7 cellular contexts compared by ENCODE assay signal in the genomic region with DNA sequence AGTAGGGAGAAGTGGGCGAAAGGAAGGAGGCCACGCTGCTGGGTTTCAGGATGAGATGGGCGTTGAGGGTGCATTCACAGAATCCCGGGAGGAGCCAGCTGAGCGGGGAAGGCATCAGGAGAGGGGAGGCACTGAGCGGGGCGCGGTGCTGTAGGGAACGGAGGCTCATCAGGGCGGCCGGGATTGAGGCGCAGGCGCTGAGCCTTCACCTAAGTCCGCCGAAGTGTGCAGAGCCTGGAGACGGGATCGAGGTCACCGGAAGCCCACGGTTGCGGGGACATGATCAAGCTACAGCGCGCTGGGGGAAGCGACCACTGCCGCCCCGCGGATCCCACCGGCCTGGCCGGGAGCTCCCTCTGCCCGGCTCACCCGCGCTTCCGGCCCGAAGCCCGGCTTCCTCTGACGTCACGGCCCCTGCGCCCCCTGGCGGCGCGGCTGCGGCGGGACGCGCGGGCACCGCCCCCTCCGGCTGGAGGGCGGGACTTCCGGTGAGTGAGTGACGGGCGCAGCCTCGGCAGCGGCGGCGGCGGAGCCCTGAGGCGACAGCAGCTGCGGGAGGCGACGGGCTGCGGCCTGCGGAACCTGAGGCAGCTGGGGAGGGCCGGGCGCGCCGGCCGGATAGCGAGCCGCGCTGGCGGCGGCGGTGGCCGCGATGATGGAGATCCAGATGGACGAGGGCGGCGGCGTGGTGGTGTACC. TPM values are rescaled to one million over a fixed set of nuclear protein-coding genes. Genes with fewer than 3 reads are reported as not detected.
DNase-seq lines count a peak whose midpoint lies in the region; ATAC-seq lines count a peak whose summit lies in the region.

Gene MAPK8IP3 (plus strand): TSS at position 508 of the 698 bp plus-strand sequence. CDS start 145 bp downstream, at position 653.

- peak; percentile 90 to 98 for DNase-seq in NCI-H1930 (lab: John Stamatoyannopoulos, UW)
- DNase-seq in T1000 (lab: John Stamatoyannopoulos, UW) = peak; percentile 96
- peak; percentile 98 for DNase-seq in astrocyte of the hippocampus (ENCODE audit: low read depth, low spot score)
- DNase-seq in hypothalamus (lab: John Stamatoyannopoulos, UW) = peak; percentile 53 to 96 (median 87)
- peak; percentile 95 for DNase-seq in sciatic nerve (ENCODE audit: low spot score)

- ATAC-seq in GM18508 (IDR thresholded peaks at IDR 0.05; ENCODE audit: insufficient read depth, unreplicated experiment) (peak; percentile 39), HG02973 (IDR thresholded peaks at IDR 0.05; ENCODE audit: unreplicated experiment) (peak; percentile 71), sciatic nerve (peak; percentile 93)

- intact Hi-C loops in sciatic nerve (cut with DNase I) = no loop called here

RNA-seq across cellular contexts. Expression of gene MAPK8IP3, which starts in this region (rescaled TPM):
- total RNA-seq in sciatic nerve = 93.3 TPM

Comparison
In these comparisons a context has a peak if more than half of its experiments do, and no peak if none do; other contexts are left out.
1. Peak in every context shown above with its lines: DNase-seq and ATAC-seq.
2. ATAC-seq: peak in every context shown above with its lines; median percentile 93 in sciatic nerve; 71 in HG02973; 39 in GM18508.